ENCODE assay signal across 15 cellular contexts in genomic region chr5:65938256-65938655, GRCh38. TPM values are rescaled to one million over a fixed set of nuclear protein-coding genes. Genes with fewer than 3 reads are reported as not detected.
DNase-seq lines count a peak whose midpoint lies in the region; ATAC-seq and TF ChIP-seq lines count a peak whose summit lies in the region.
"Had no signal": no experiment of that assay in that cellular context is flagged by ENCODE, and none has a peak within 500 bp of the region (broad histone marks: within the 10 kb centered on the region; RNA-seq: fewer than 3 reads in every experiment).

No MANE protein-coding gene starts in this region.

- no peaks in the 10 kb centered on the region for H3K36me3 ChIP-seq in thyroid gland

- H3K27me3 ChIP-seq in thyroid gland: no peaks in the 10 kb centered on the region
- H3K27me3 ChIP-seq: BLaER1 treated with 17β-estradiol and CSF1 and Interleukin-3, amounts not matched to agents 10 nM and 100 nM had no signal

- no peaks in the 10 kb centered on the region for H3K27me3 Mint-ChIP-seq in immature natural killer cell (ENCODE audit: low read depth in 3 of 3)
- H3K27me3 Mint-ChIP-seq: effector memory CD8-positive, alpha-beta T cell had no signal

- no peak for TF ChIP-seq CTCF in thyroid gland (IDR thresholded peaks at IDR 0.05)

- H3K4me1 Mint-ChIP-seq in immature natural killer cell: peaks cover 68 to 83% of the 10 kb centered on the region in 2 donors

- H3K4me1 ChIP-seq in thyroid gland: peaks cover 5 to 9% of the 10 kb centered on the region in 2 donors

- H3K27ac Mint-ChIP-seq in immature natural killer cell: peak overlapping the region in 3 of 6 donors; percentile 28 to 53 (median 51)
- H3K27ac Mint-ChIP-seq: activated T-cell treated with anti-CD3 and anti-CD28 coated beads, Interleukin-2, amount 50 U/mL, for 72 hours had no signal

- no peak overlapping the region for H3K4me3 ChIP-seq in thyroid gland (replicated peaks in 1 of 3)

- ATAC-seq in GM18873 (IDR thresholded peaks at IDR 0.05; ENCODE audit: low FRiP score, unreplicated experiment) (peak; percentile 79), GM21723 (IDR thresholded peaks at IDR 0.05; ENCODE audit: unreplicated experiment) (peak; percentile 82), HG03066 (IDR thresholded peaks at IDR 0.05; ENCODE audit: low read depth, unreplicated experiment) (peak; percentile 60)
- ATAC-seq: activated T-cell treated with anti-CD3 and anti-CD28 coated beads, Interleukin-2, amount 50 U/mL, for 72 hours; effector memory CD8-positive, alpha-beta T cell; sciatic nerve had no signal

- intact Hi-C loops in thyroid gland (cut with DNase I): no loop called here

- TF ChIP-seq POLR2A in thyroid gland (IDR thresholded peaks at IDR 0.05) (no peak), erythroblast (IDR thresholded peaks at IDR 0.05; ENCODE audit: low read length) (no peak)

- peaks cover 0 to 3% (median 0%) of the 10 kb centered on the region in 6 donors for H3K9me3 Mint-ChIP-seq in immature natural killer cell
- H3K9me3 Mint-ChIP-seq: activated T-cell treated with anti-CD3 and anti-CD28 coated beads, Interleukin-2, amount 50 U/mL, for 72 hours; effector memory CD8-positive, alpha-beta T cell had no signal

- no peaks in the 10 kb centered on the region for H3K9me3 ChIP-seq in thyroid gland

- WGBS in thyroid gland, 2 donors: 93 to 97% methylated on average over 5 of the region's 5 CpGs

- peak overlapping the region in 3 of 5 donors; percentile 9 to 19 (median 14) for H3K4me3 Mint-ChIP-seq in immature natural killer cell
- H3K4me3 Mint-ChIP-seq: activated T-cell treated with anti-CD3 and anti-CD28 coated beads, Interleukin-2, amount 50 U/mL, for 72 hours had no signal

- DNase-seq in immature natural killer cell: no peak
- DNase-seq in effector CD4-positive, alpha-beta T cell: no peak
- no peak for DNase-seq in thyroid gland
- no peak for DNase-seq in NCI-H146 (lab: John Stamatoyannopoulos, UW)
- no peak for DNase-seq in erythroblast (lab: John Stamatoyannopoulos, UW)
- DNase-seq: activated CD4-positive, alpha-beta T cell treated with anti-CD3 and anti-CD28 coated beads for 1 hour; activated T-cell treated with anti-CD3 and anti-CD28 coated beads, Interleukin-2, amount 50 U/mL, for 72 hours; effector memory CD8-positive, alpha-beta T cell; GF-D8; OCI-M1 had no signal

- H3K36me3 Mint-ChIP-seq in immature natural killer cell: peaks cover 0 to 7% (median 3%) of the 10 kb centered on the region in 3 donors

- H3K27ac ChIP-seq in thyroid gland: no peak overlapping the region
- H3K27ac ChIP-seq: BLaER1 treated with 17β-estradiol and CSF1 and Interleukin-3, amounts not matched to agents 10 nM and 100 nM had no signal

RNA-seq across cellular contexts. Expression of gene ERBIN, which starts 11.9 kb away (rescaled TPM):
- polyA plus RNA-seq in immature natural killer cell: 10 to 100 TPM; 38.3 to 75.1 (median 40.6) TPM
- 100 to 1,000 TPM in 3 of 4 donors, 10 to 100 TPM in 1; 88.7 to 108 (median 106) TPM for total RNA-seq in thyroid gland
